1 cellular context compared by ENCODE assay signal in the genomic region with DNA sequence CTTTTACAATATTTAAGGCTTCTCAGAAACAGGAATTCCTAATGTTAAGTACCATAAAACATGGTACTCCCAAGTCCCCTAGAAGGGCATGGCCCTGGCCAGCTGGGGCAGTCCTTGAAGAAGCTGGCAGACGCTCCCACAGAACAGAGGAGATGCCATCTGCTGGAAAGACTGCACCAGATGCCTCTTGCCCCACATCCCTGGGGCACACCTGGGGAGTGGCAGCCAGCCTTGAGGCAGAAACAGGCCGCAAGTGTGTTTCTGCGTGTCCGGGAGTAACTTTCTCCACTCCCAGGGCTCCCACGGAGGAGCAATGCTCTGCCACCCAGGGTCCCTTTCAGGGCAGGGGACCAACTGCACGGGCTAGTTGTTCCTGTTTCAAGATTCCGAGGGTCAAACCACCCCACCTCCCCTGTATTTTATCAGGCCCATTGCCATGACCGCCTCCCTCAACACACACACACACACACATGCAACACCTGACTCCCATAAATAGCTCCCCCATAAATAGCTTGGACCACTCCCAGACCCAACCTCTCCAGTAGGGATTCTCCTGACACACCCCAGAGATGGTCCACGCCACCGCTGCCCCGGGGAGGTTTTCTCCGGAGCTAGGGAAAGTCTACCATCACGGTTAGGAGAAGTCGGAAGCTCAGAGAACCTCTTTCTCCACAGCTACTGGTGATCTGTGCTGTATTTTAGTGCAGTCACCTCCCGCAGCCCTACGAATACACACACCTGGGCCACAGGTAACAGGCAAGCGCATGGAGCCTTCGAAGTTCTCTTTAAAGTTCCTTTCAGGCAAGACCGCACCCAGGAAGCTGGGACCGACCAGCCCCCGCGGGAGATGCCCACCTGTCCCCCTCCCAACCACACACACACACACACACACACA.
TF ChIP-seq lines count a peak whose summit lies in the region.

No MANE protein-coding gene starts in this region.

TF ChIP-seq in GM23338, 12 proteins besides CTCF, POLR2A, EP300 and RAD21:
- TF ChIP-seq, protein P1, sequence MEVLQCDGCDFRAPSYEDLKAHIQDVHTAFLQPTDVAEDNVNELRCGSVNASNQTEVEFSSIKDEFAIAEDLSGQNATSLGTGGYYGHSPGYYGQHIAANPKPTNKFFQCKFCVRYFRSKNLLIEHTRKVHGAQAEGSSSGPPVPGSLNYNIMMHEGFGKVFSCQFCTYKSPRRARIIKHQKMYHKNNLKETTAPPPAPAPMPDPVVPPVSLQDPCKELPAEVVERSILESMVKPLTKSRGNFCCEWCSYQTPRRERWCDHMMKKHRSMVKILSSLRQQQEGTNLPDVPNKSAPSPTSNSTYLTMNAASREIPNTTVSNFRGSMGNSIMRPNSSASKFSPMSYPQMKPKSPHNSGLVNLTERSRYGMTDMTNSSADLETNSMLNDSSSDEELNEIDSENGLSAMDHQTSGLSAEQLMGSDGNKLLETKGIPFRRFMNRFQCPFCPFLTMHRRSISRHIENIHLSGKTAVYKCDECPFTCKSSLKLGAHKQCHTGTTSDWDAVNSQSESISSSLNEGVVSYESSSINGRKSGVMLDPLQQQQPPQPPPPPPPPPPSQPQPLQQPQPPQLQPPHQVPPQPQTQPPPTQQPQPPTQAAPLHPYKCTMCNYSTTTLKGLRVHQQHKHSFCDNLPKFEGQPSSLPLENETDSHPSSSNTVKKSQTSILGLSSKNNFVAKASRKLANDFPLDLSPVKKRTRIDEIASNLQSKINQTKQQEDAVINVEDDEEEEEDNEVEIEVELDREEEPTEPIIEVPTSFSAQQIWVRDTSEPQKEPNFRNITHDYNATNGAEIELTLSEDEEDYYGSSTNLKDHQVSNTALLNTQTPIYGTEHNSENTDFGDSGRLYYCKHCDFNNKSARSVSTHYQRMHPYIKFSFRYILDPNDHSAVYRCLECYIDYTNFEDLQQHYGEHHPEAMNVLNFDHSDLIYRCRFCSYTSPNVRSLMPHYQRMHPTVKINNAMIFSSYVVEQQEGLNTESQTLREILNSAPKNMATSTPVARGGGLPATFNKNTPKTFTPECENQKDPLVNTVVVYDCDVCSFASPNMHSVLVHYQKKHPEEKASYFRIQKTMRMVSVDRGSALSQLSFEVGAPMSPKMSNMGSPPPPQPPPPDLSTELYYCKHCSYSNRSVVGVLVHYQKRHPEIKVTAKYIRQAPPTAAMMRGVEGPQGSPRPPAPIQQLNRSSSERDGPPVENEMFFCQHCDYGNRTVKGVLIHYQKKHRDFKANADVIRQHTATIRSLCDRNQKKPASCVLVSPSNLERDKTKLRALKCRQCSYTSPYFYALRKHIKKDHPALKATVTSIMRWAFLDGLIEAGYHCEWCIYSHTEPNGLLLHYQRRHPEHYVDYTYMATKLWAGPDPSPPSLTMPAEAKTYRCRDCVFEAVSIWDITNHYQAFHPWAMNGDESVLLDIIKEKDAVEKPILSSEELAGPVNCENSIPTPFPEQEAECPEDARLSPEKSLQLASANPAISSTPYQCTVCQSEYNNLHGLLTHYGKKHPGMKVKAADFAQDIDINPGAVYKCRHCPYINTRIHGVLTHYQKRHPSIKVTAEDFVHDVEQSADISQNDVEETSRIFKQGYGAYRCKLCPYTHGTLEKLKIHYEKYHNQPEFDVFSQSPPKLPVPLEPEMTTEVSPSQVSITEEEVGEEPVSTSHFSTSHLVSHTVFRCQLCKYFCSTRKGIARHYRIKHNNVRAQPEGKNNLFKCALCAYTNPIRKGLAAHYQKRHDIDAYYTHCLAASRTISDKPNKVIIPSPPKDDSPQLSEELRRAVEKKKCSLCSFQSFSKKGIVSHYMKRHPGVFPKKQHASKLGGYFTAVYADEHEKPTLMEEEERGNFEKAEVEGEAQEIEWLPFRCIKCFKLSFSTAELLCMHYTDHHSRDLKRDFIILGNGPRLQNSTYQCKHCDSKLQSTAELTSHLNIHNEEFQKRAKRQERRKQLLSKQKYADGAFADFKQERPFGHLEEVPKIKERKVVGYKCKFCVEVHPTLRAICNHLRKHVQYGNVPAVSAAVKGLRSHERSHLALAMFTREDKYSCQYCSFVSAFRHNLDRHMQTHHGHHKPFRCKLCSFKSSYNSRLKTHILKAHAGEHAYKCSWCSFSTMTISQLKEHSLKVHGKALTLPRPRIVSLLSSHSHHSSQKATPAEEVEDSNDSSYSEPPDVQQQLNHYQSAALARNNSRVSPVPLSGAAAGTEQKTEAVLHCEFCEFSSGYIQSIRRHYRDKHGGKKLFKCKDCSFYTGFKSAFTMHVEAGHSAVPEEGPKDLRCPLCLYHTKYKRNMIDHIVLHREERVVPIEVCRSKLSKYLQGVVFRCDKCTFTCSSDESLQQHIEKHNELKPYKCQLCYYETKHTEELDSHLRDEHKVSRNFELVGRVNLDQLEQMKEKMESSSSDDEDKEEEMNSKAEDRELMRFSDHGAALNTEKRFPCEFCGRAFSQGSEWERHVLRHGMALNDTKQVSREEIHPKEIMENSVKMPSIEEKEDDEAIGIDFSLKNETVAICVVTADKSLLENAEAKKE (CRISPR knock-in tag; IDR thresholded peaks at IDR 0.05) = no peak
- TF ChIP-seq STAT1 (IDR thresholded peaks at IDR 0.05; ENCODE audit: unreplicated experiment) = no peak
- no peak for TF ChIP-seq NANOG (IDR thresholded peaks at IDR 0.05; ENCODE audit: borderline replicate concordance)
- TF ChIP-seq CREB1 (CRISPR knock-in tag; IDR thresholded peaks at IDR 0.05; ENCODE audit: low read depth) = no peak
- TF ChIP-seq, protein P2, sequence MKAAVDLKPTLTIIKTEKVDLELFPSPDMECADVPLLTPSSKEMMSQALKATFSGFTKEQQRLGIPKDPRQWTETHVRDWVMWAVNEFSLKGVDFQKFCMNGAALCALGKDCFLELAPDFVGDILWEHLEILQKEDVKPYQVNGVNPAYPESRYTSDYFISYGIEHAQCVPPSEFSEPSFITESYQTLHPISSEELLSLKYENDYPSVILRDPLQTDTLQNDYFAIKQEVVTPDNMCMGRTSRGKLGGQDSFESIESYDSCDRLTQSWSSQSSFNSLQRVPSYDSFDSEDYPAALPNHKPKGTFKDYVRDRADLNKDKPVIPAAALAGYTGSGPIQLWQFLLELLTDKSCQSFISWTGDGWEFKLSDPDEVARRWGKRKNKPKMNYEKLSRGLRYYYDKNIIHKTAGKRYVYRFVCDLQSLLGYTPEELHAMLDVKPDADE (IDR thresholded peaks at IDR 0.05) = no peak
- no peak for TF ChIP-seq EZH2phosphoT487 (IDR thresholded peaks at IDR 0.05; ENCODE audit: unreplicated experiment)
- no peak for TF ChIP-seq ZNF331 (CRISPR knock-in tag; IDR thresholded peaks at IDR 0.05; ENCODE audit: low read depth)
- TF ChIP-seq EZH2 (IDR thresholded peaks at IDR 0.05; ENCODE audit: low read depth, unreplicated experiment) = no peak
- no peak for TF ChIP-seq JUNB (IDR thresholded peaks at IDR 0.05; ENCODE audit: unreplicated experiment)
- no peak for TF ChIP-seq POLR2AphosphoS5 (IDR thresholded peaks at IDR 0.05; ENCODE audit: low read depth)
- TF ChIP-seq ZNF114 (CRISPR knock-in tag; IDR thresholded peaks at IDR 0.05) = no peak
- TF ChIP-seq, protein P3, sequence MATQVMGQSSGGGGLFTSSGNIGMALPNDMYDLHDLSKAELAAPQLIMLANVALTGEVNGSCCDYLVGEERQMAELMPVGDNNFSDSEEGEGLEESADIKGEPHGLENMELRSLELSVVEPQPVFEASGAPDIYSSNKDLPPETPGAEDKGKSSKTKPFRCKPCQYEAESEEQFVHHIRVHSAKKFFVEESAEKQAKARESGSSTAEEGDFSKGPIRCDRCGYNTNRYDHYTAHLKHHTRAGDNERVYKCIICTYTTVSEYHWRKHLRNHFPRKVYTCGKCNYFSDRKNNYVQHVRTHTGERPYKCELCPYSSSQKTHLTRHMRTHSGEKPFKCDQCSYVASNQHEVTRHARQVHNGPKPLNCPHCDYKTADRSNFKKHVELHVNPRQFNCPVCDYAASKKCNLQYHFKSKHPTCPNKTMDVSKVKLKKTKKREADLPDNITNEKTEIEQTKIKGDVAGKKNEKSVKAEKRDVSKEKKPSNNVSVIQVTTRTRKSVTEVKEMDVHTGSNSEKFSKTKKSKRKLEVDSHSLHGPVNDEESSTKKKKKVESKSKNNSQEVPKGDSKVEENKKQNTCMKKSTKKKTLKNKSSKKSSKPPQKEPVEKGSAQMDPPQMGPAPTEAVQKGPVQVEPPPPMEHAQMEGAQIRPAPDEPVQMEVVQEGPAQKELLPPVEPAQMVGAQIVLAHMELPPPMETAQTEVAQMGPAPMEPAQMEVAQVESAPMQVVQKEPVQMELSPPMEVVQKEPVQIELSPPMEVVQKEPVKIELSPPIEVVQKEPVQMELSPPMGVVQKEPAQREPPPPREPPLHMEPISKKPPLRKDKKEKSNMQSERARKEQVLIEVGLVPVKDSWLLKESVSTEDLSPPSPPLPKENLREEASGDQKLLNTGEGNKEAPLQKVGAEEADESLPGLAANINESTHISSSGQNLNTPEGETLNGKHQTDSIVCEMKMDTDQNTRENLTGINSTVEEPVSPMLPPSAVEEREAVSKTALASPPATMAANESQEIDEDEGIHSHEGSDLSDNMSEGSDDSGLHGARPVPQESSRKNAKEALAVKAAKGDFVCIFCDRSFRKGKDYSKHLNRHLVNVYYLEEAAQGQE (IDR thresholded peaks at IDR 0.05; ENCODE audit: unreplicated experiment) = no peak
